ENCODE assay signal across 1 cellular context in the genomic region with DNA sequence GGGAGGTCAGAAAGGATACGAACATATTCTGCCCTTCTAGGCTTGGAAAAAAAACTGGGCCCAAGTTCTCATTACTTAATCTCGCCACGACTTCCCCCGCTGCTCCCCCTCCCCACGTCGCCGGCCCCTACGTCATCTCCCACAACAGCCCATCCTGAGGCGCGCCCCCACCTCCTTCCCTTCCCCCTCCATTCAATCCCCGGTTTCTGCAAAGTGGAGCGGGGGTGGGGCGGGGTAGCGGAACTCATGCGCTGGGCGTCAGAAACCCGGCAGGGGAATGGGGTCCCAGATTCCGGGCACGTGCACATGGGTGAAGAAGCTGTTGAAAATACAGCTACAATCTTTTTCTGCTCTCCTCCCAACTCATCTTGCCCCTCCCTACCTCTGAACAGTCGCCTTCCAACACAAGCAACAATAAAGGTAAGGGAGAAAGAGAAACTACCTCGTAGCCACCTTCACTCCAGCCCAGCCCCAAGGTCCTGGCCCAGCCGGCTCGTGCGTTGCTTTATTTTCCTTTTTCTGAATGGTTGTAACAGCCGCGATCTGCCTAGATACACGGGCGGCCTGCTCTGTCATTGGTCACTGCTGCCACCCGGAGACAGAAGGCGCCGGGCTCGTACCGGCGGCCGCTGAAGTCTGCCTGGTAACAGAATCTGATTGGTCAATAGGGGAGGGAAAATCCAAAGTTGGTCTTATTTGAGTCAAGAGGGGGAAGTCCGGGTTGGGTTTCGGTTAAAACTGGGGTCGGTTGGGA.
TF ChIP-seq lines count a peak whose summit lies in the region.

TSS of gene RFX5 (minus strand) at position 484 of the 754 bp plus-strand sequence. CDS start 932 bp downstream, outside the sequence.

TF ChIP-seq in K562, 482 proteins besides CTCF, POLR2A, EP300 and RAD21 (continued from another document and continues in another):
- TF ChIP-seq, protein P1, sequence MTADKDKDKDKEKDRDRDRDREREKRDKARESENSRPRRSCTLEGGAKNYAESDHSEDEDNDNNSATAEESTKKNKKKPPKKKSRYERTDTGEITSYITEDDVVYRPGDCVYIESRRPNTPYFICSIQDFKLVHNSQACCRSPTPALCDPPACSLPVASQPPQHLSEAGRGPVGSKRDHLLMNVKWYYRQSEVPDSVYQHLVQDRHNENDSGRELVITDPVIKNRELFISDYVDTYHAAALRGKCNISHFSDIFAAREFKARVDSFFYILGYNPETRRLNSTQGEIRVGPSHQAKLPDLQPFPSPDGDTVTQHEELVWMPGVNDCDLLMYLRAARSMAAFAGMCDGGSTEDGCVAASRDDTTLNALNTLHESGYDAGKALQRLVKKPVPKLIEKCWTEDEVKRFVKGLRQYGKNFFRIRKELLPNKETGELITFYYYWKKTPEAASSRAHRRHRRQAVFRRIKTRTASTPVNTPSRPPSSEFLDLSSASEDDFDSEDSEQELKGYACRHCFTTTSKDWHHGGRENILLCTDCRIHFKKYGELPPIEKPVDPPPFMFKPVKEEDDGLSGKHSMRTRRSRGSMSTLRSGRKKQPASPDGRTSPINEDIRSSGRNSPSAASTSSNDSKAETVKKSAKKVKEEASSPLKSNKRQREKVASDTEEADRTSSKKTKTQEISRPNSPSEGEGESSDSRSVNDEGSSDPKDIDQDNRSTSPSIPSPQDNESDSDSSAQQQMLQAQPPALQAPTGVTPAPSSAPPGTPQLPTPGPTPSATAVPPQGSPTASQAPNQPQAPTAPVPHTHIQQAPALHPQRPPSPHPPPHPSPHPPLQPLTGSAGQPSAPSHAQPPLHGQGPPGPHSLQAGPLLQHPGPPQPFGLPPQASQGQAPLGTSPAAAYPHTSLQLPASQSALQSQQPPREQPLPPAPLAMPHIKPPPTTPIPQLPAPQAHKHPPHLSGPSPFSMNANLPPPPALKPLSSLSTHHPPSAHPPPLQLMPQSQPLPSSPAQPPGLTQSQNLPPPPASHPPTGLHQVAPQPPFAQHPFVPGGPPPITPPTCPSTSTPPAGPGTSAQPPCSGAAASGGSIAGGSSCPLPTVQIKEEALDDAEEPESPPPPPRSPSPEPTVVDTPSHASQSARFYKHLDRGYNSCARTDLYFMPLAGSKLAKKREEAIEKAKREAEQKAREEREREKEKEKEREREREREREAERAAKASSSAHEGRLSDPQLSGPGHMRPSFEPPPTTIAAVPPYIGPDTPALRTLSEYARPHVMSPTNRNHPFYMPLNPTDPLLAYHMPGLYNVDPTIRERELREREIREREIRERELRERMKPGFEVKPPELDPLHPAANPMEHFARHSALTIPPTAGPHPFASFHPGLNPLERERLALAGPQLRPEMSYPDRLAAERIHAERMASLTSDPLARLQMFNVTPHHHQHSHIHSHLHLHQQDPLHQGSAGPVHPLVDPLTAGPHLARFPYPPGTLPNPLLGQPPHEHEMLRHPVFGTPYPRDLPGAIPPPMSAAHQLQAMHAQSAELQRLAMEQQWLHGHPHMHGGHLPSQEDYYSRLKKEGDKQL (CRISPR knock-in tag; IDR thresholded peaks at IDR 0.05; ENCODE audit: borderline replicate concordance) = no peak
- TF ChIP-seq ZBTB17 (CRISPR knock-in tag; IDR thresholded peaks at IDR 0.05) (no peak), TOE1 (IDR thresholded peaks at IDR 0.05; ENCODE audit: borderline replicate concordance) (peak; percentile 61), TOE1 (CRISPR knock-in tag; IDR thresholded peaks at IDR 0.05; ENCODE audit: borderline replicate concordance, low read depth) (no peak), EP400 (IDR thresholded peaks at IDR 0.05) (peak; percentile 94), TAL1 (IDR thresholded peaks at IDR 0.05) (peak; percentile 9; the same call in 1 of the 2 replicates), TSC22D4 (tag; IDR thresholded peaks at IDR 0.05) (no peak), ZNF175 (CRISPR knock-in tag; IDR thresholded peaks at IDR 0.05; ENCODE audit: low read depth) (no peak), ZNF592 (IDR thresholded peaks at IDR 0.05) (peak; percentile 69), RBM22 (IDR thresholded peaks at IDR 0.05; ENCODE audit: low read depth, low read length, poor library complexity, severe bottlenecking) (no peak), GTF2E2 (tag; IDR thresholded peaks at IDR 0.05) (peak; percentile 47; the same call in 1 of the 2 replicates), FOXA3 (CRISPR knock-in tag; conservative IDR thresholded peaks at IDR 0.05 in 1 of 2, IDR thresholded peaks at IDR 0.05 in 1 of 2) (peak in 1 of 2 experiments; percentile 35; a peak in 1 of 4 replicates), NBN (IDR thresholded peaks at IDR 0.05; ENCODE audit: low read depth) (peak; percentile 61), RBM25 (IDR thresholded peaks at IDR 0.05; ENCODE audit: low read depth, low read length, severe bottlenecking) (peak; percentile 75), NFXL1 (CRISPR knock-in tag; IDR thresholded peaks at IDR 0.05) (no peak), RHOXF2B (CRISPR knock-in tag; conservative IDR thresholded peaks at IDR 0.05) (no peak), ZKSCAN8 (CRISPR knock-in tag; IDR thresholded peaks at IDR 0.05) (no peak), BRD9 (IDR thresholded peaks at IDR 0.05; ENCODE audit: low read depth, partially characterized antibody) (peak; percentile 50), PCBP1 (IDR thresholded peaks at IDR 0.05; ENCODE audit: low read depth, low read length, poor library complexity, severe bottlenecking) (no peak), ARID4B (CRISPR knock-in tag; IDR thresholded peaks at IDR 0.05) (peak; percentile 78), ZNF785 (CRISPR knock-in tag; IDR thresholded peaks at IDR 0.05) (no peak), POLR2AphosphoS5 (IDR thresholded peaks at IDR 0.05; ENCODE audit: control insufficient read depth, insufficient read depth, low read depth, low read length) (peak; percentile 48; the same call in 1 of the 2 replicates), SOX6 (IDR thresholded peaks at IDR 0.05) (peak; percentile 46; the same call in 1 of the 2 replicates)
- TF ChIP-seq, protein P2, sequence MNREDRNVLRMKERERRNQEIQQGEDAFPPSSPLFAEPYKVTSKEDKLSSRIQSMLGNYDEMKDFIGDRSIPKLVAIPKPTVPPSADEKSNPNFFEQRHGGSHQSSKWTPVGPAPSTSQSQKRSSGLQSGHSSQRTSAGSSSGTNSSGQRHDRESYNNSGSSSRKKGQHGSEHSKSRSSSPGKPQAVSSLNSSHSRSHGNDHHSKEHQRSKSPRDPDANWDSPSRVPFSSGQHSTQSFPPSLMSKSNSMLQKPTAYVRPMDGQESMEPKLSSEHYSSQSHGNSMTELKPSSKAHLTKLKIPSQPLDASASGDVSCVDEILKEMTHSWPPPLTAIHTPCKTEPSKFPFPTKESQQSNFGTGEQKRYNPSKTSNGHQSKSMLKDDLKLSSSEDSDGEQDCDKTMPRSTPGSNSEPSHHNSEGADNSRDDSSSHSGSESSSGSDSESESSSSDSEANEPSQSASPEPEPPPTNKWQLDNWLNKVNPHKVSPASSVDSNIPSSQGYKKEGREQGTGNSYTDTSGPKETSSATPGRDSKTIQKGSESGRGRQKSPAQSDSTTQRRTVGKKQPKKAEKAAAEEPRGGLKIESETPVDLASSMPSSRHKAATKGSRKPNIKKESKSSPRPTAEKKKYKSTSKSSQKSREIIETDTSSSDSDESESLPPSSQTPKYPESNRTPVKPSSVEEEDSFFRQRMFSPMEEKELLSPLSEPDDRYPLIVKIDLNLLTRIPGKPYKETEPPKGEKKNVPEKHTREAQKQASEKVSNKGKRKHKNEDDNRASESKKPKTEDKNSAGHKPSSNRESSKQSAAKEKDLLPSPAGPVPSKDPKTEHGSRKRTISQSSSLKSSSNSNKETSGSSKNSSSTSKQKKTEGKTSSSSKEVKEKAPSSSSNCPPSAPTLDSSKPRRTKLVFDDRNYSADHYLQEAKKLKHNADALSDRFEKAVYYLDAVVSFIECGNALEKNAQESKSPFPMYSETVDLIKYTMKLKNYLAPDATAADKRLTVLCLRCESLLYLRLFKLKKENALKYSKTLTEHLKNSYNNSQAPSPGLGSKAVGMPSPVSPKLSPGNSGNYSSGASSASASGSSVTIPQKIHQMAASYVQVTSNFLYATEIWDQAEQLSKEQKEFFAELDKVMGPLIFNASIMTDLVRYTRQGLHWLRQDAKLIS (CRISPR knock-in tag; IDR thresholded peaks at IDR 0.05) = peak; percentile 63; the same call in 1 of the 2 replicates
